ENCODE assay signal across 25 cellular contexts in the genomic region with DNA sequence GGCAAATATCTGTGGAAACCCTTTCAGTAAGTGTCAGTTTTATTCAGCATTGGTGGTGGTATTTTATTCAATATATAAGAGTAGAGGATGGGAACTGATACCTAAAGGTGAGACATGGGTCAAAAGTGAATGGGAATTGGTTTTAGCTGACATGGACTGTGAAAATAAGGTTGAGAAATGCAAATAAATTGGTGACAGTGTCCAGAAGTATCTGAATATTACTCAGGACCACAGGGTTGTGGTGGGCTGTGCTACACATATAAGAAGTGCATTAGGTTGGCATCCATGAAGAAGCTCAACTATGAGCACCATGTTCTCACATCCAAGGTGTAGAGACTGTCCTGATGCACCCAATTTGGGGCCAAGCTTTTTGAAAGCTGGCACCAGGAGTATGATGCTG. TPM values are rescaled to one million over a fixed set of nuclear protein-coding genes. Genes with fewer than 3 reads are reported as not detected.
DNase-seq lines count a peak whose midpoint lies in the region; ATAC-seq, FAIRE-seq and TF ChIP-seq lines count a peak whose summit lies in the region.
"Had no signal": no experiment of that assay in that cellular context is flagged by ENCODE, and none has a peak within 500 bp of the region (broad histone marks: within the 10 kb centered on the region; RNA-seq: fewer than 3 reads in every experiment).

No MANE protein-coding gene starts in this region.

- FAIRE-seq in astrocyte (lab: Jason Lieb, UNC), result peak; percentile 98
- FAIRE-seq: GM18507, H1 had no signal

- H3K4me3 ChIP-seq in astrocyte (ENCODE audit: insufficient read depth, low read depth, low read length), result no peak overlapping the region
- no peak overlapping the region for H3K4me3 ChIP-seq in endodermal cell (ENCODE audit: low read length)
- H3K4me3 ChIP-seq: A549 had no signal

- no peak for DNase-seq in astrocyte (ENCODE audit: low read depth)
- no peak for DNase-seq in islet precursor cell
- no peak for DNase-seq in NCI-H1048 (lab: John Stamatoyannopoulos, UW)
- no peak for DNase-seq in endodermal cell
- DNase-seq: Caco-2; CD8-positive, alpha-beta T cell; DND-41; GDM1; HCEC 1CT; HFFc6; KG1 had no signal

- TF ChIP-seq CTCF in astrocyte (IDR thresholded peaks at IDR 0.05; ENCODE audit: insufficient read depth, low read depth, low read length), result no peak
- TF ChIP-seq CTCF in endodermal cell (conservative IDR thresholded peaks at IDR 0.05), result no peak

- H3K9ac ChIP-seq in astrocyte (ENCODE audit: low read length) (no peak overlapping the region), endodermal cell (ENCODE audit: extremely low read depth, low read length, poor library complexity, severe bottlenecking) (no peak overlapping the region)

- H3K27ac Mint-ChIP-seq in astrocyte (ENCODE audit: unreplicated experiment) (no peak overlapping the region), endodermal cell (no peak overlapping the region)
- H3K27ac Mint-ChIP-seq: CD14-positive monocyte; CD8-positive, alpha-beta T cell; HFFc6; IgD-negative memory B cell had no signal

- no peak overlapping the region for H3K4me3 Mint-ChIP-seq in astrocyte (ENCODE audit: unreplicated experiment)
- H3K4me3 Mint-ChIP-seq in endodermal cell, result no peak overlapping the region
- H3K4me3 Mint-ChIP-seq: CD14-positive monocyte; CD8-positive, alpha-beta T cell; HFFc6 had no signal

- H4K20me1 ChIP-seq in astrocyte (ENCODE audit: insufficient read depth, low read length), result no peaks in the 10 kb centered on the region

- H3K4me1 Mint-ChIP-seq in astrocyte (ENCODE audit: low read depth, unreplicated experiment), result no peaks in the 10 kb centered on the region
- H3K4me1 Mint-ChIP-seq in endodermal cell, result no peaks in the 10 kb centered on the region

- no peaks in the 10 kb centered on the region for H3K27me3 Mint-ChIP-seq in astrocyte (ENCODE audit: low read depth, unreplicated experiment)
- H3K27me3 Mint-ChIP-seq in endodermal cell (ENCODE audit: insufficient read depth), result no peaks in the 10 kb centered on the region

- H3K79me2 ChIP-seq in astrocyte (ENCODE audit: insufficient read depth, low read length), result no peaks in the 10 kb centered on the region

- H3K9me3 Mint-ChIP-seq in astrocyte (ENCODE audit: unreplicated experiment) (no peaks in the 10 kb centered on the region), endodermal cell (peaks cover 28% of the 10 kb centered on the region)
- H3K9me3 Mint-ChIP-seq: CD14-positive monocyte; CD8-positive, alpha-beta T cell; HFFc6; IgD-negative memory B cell had no signal

- H3K27ac ChIP-seq in astrocyte (ENCODE audit: low read depth, low read length), result no peak overlapping the region
- H3K27ac ChIP-seq in endodermal cell (ENCODE audit: low read depth, low read length), result no peak overlapping the region
- H3K27ac ChIP-seq: A549 had no signal

- H3K4me1 ChIP-seq in astrocyte (ENCODE audit: insufficient read depth, low read length) (no peaks in the 10 kb centered on the region), endodermal cell (ENCODE audit: control insufficient read depth, insufficient read depth, low read length) (no peaks in the 10 kb centered on the region)
- H3K4me1 ChIP-seq: A549, Caco-2 had no signal

- H3K36me3 Mint-ChIP-seq in astrocyte (ENCODE audit: low read depth, unreplicated experiment) (peaks cover 2% of the 10 kb centered on the region), endodermal cell (ENCODE audit: low read depth) (peaks cover 22% of the 10 kb centered on the region)

- H2AFZ ChIP-seq in astrocyte (ENCODE audit: low read depth, low read length), result no peak overlapping the region

- ATAC-seq in GM18858 (IDR thresholded peaks at IDR 0.05; ENCODE audit: unreplicated experiment), result peak; percentile 52
- peak; percentile 54 for ATAC-seq in GM19463 (IDR thresholded peaks at IDR 0.05; ENCODE audit: unreplicated experiment)
- peak; percentile 70 for ATAC-seq in HG02884 (IDR thresholded peaks at IDR 0.05; ENCODE audit: unreplicated experiment)
- ATAC-seq in HG03565 (IDR thresholded peaks at IDR 0.05; ENCODE audit: unreplicated experiment), result no peak
- ATAC-seq: A549; CD8-positive, alpha-beta T cell had no signal

- no peak overlapping the region for H3K4me2 ChIP-seq in astrocyte (ENCODE audit: low read length)
- H3K4me2 ChIP-seq: A549 had no signal

- H3K9me3 ChIP-seq in astrocyte (ENCODE audit: insufficient read depth, low read depth, low read length) (no peaks in the 10 kb centered on the region), endodermal cell (ENCODE audit: control insufficient read depth, low read length) (no peaks in the 10 kb centered on the region)
- H3K9me3 ChIP-seq: A549, Caco-2 had no signal

- H3K36me3 ChIP-seq in astrocyte (ENCODE audit: insufficient read depth, low read length) (peaks cover 8% of the 10 kb centered on the region), endodermal cell (ENCODE audit: control insufficient read depth, insufficient read depth, low read length) (peaks cover 23% of the 10 kb centered on the region)

- H3K27me3 ChIP-seq in astrocyte (ENCODE audit: insufficient read depth, low read length) (no peaks in the 10 kb centered on the region), endodermal cell (ENCODE audit: control insufficient read depth, insufficient read depth, low read length, poor library complexity, severe bottlenecking) (no peaks in the 10 kb centered on the region)

RNA-seq across cellular contexts. Expression of a gene that starts 9.7 kb away (rescaled TPM):
- 6.6 and 6.8 TPM in 2 replicates for total RNA-seq in astrocyte
- 10 to 100 TPM in 1 of 2 donors, 1 to 10 TPM in 1; 8.5 to 12.8 TPM for total RNA-seq in endodermal cell
- polyA plus RNA-seq in endodermal cell (2013, experiment 1 of 2), result 13.2 TPM
- polyA plus RNA-seq in endodermal cell (2013, experiment 2 of 2), result 10.7 TPM

RNA-seq across cellular contexts. Expression of a gene that starts 10.4 kb away (rescaled TPM):
- total RNA-seq in astrocyte (5.2 and 5.4 TPM in 2 replicates), endodermal cell (1 to 10 TPM; 3.6 to 6.0 TPM)
- 6.1 TPM for polyA plus RNA-seq in endodermal cell (2013, experiment 1 of 2)
- polyA plus RNA-seq in endodermal cell (2013, experiment 2 of 2), result 5.9 TPM

RNA-seq across cellular contexts. Expression of a gene that starts 45.0 kb away (rescaled TPM):
- total RNA-seq in astrocyte (not detected in 2 replicates), endodermal cell (not detected)
- polyA plus RNA-seq in endodermal cell (2013, experiment 1 of 2), result not detected
- polyA plus RNA-seq in endodermal cell (2013, experiment 2 of 2), result not detected
- total RNA-seq: Caco-2; CD8-positive, alpha-beta T cell; H1; HFFc6; HT1080; LHCN-M2; M059J had no signal
- polyA plus RNA-seq: A549, AG04450, BJ, CD14-positive monocyte, H1, IgD-negative memory B cell had no signal
